Comparison of ENCODE assay signal across 22 cellular contexts in the genomic region with DNA sequence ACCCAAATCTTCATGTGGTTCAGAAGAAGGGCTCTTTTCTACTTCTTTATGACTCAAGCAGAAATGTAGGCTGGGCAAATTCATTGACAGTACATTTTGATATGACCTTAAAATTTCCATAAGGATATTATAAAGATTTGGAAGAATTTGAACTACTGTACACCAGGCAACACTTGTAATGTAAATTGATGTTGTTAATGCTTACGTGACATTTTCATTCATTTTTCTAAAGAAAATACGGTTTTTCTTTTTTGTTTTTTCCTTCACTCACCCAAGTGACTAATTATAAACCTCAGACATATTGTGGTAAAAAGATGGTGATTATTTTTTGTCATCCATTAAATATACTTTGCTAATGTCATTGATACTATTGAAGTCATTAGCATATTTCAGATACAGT. TPM values are rescaled to one million over a fixed set of nuclear protein-coding genes. Genes with fewer than 3 reads are reported as not detected.
A peak's percentile ranks its signal among the peaks of the same experiment; 100 is the strongest.
DNase-seq lines count a peak whose midpoint lies in the region; ATAC-seq, FAIRE-seq and TF ChIP-seq lines count a peak whose summit lies in the region.
"Had no signal": no experiment of that assay in that cellular context is flagged by ENCODE, and none has a peak within 500 bp of the region (broad histone marks: within the 10 kb centered on the region; RNA-seq: fewer than 3 reads in every experiment).

No MANE protein-coding gene starts in this region.

- peak overlapping the region in 1 of 2 experiments; percentile 57; a peak in 2 of 6 replicates for H3K27ac ChIP-seq in A549
- H3K27ac ChIP-seq in right cardiac atrium (ENCODE audit: low read length): no peak overlapping the region
- H3K27ac ChIP-seq: SJSA1 had no signal

- no peak for FAIRE-seq in A549 (lab: Jason Lieb, UNC)
- FAIRE-seq in H54 (lab: Jason Lieb, UNC): peak; percentile 57
- FAIRE-seq: H1 had no signal

- ATAC-seq in A549 (no peak), GM18873 (IDR thresholded peaks at IDR 0.05; ENCODE audit: low FRiP score, unreplicated experiment) (no peak), right cardiac atrium (no peak)
- no peak for ATAC-seq in activated T-helper 17 cell treated with anti-CD3 and anti-CD28 coated beads, Interleukin-2, amount 50 U/mL, for 72 hours (replicated peaks)
- ATAC-seq in stimulated activated naive B cell treated with anti-CD40 and anti-IgM and Interleukin-4, amounts not matched to agents 10 μg/mL and 1 μg/mL and 100 μg/mL, for 72 hours (replicated peaks): no peak
- ATAC-seq: HCT116, Right ventricle myocardium inferior had no signal

- no peaks in the 10 kb centered on the region for H3K27me3 Mint-ChIP-seq in activated T-helper 17 cell treated with anti-CD3 and anti-CD28 coated beads, Interleukin-2, amount 50 U/mL, for 72 hours
- no peaks in the 10 kb centered on the region for H3K27me3 Mint-ChIP-seq in stimulated activated naive B cell treated with anti-CD40 and anti-IgM and Interleukin-4, amounts not matched to agents 10 μg/mL and 1 μg/mL and 100 μg/mL, for 72 hours

- 88% methylated on average over 2 of the region's 2 CpGs for WGBS in A549 (ENCODE audit: missing lambda C conversion rate)
- WGBS in right cardiac atrium: 95% methylated on average over 2 of the region's 2 CpGs

- H3K9me3 Mint-ChIP-seq in activated T-helper 17 cell treated with anti-CD3 and anti-CD28 coated beads, Interleukin-2, amount 50 U/mL, for 72 hours: no peaks in the 10 kb centered on the region
- H3K9me3 Mint-ChIP-seq in stimulated activated naive B cell treated with anti-CD40 and anti-IgM and Interleukin-4, amounts not matched to agents 10 μg/mL and 1 μg/mL and 100 μg/mL, for 72 hours: no peaks in the 10 kb centered on the region

- no peaks in the 10 kb centered on the region for H3K27me3 ChIP-seq in right cardiac atrium (ENCODE audit: control insufficient read depth, insufficient read depth)
- H3K27me3 ChIP-seq: BE2C, SJSA1 had no signal

- no peak for TF ChIP-seq RAD21 in A549 (conservative IDR thresholded peaks at IDR 0.05 in 1 of 2, IDR thresholded peaks at IDR 0.05 in 1 of 2)

- no peak for DNase-seq in A549 (ENCODE audit: low read depth in 1 of 2, low spot score in 1 of 2)
- DNase-seq in H54 (ENCODE audit: insufficient read length, low spot score): no peak
- no peak for DNase-seq in stimulated activated naive B cell treated with anti-CD40 and anti-IgM and Interleukin-4, amounts not matched to agents 10 μg/mL and 1 μg/mL and 100 μg/mL, for 72 hours
- no peak for DNase-seq in stimulated activated CD4-positive, alpha-beta T cell treated with anti-CD3 and anti-CD28 coated beads, Interleukin-2, amount 100 ng/mL, for 24 hours
- DNase-seq in right cardiac atrium: no peak
- DNase-seq: BE2C, DMS153, DND-41, Kasumi-1, NCI-H1092 treated with DMSO at 0.1 percent for 48 hours, NCI-H1436, NCI-H187, NCI-H2171 treated with DMSO at 0.1 percent for 48 hours, NCI-H345, NCI-H524 treated with DMSO at 0.1 percent for 48 hours, NCI-H774 had no signal

- peak overlapping the region; percentile 80 for H3K27ac Mint-ChIP-seq in activated T-helper 17 cell treated with anti-CD3 and anti-CD28 coated beads, Interleukin-2, amount 50 U/mL, for 72 hours
- peak overlapping the region; percentile 25 for H3K27ac Mint-ChIP-seq in stimulated activated naive B cell treated with anti-CD40 and anti-IgM and Interleukin-4, amounts not matched to agents 10 μg/mL and 1 μg/mL and 100 μg/mL, for 72 hours

- TF ChIP-seq POLR2A in A549 (IDR thresholded peaks at IDR 0.05; ENCODE audit: low read length): no peak
- no peak for TF ChIP-seq POLR2A in H54 (IDR thresholded peaks at IDR 0.05; ENCODE audit: low read depth, low read length)

- POLR2A ChIA-PET in A549 (lab: Yijun Ruan, JAX): no interaction called here

- H3K4me1 ChIP-seq in A549 (peaks cover 79% of the 10 kb centered on the region), right cardiac atrium (ENCODE audit: control insufficient read depth, insufficient read depth, low read length) (peaks cover 4% of the 10 kb centered on the region)
- H3K4me1 ChIP-seq: BE2C had no signal

- no peak for TF ChIP-seq CTCF in A549 (IDR thresholded peaks at IDR 0.05)

- CTCF ChIA-PET in A549 (lab: Yijun Ruan, JAX): interaction anchor here (0.7 to 1.5 kb wide), 3 partner anchors 19 to 53 kb away, joined by 3 to 5 read pairs (median 3); no protein-coding TSS in a partner anchor

- H3K36me3 Mint-ChIP-seq in activated T-helper 17 cell treated with anti-CD3 and anti-CD28 coated beads, Interleukin-2, amount 50 U/mL, for 72 hours (ENCODE audit: low read depth): peaks cover 7% of the 10 kb centered on the region
- peaks cover 5 to 12% of the 10 kb centered on the region in 2 donors for H3K36me3 Mint-ChIP-seq in stimulated activated naive B cell treated with anti-CD40 and anti-IgM and Interleukin-4, amounts not matched to agents 10 μg/mL and 1 μg/mL and 100 μg/mL, for 72 hours

- peaks cover 39% of the 10 kb centered on the region for H3K4me1 Mint-ChIP-seq in activated T-helper 17 cell treated with anti-CD3 and anti-CD28 coated beads, Interleukin-2, amount 50 U/mL, for 72 hours
- H3K4me1 Mint-ChIP-seq in stimulated activated naive B cell treated with anti-CD40 and anti-IgM and Interleukin-4, amounts not matched to agents 10 μg/mL and 1 μg/mL and 100 μg/mL, for 72 hours: peaks cover 30 to 50% of the 10 kb centered on the region in 2 donors

- peak overlapping the region; percentile 84 for H3K4me2 ChIP-seq in A549

- TF ChIP-seq EP300 in A549 (IDR thresholded peaks at IDR 0.05): no peak

- H3K4me3 ChIP-seq in A549: no peak overlapping the region
- H3K4me3 ChIP-seq in right cardiac atrium (ENCODE audit: low read length): no peak overlapping the region
- H3K4me3 ChIP-seq: SJSA1 had no signal

- peak overlapping the region; percentile 54 for H3K4me3 Mint-ChIP-seq in activated T-helper 17 cell treated with anti-CD3 and anti-CD28 coated beads, Interleukin-2, amount 50 U/mL, for 72 hours
- peak overlapping the region in 1 of 2 donors; percentile 31 for H3K4me3 Mint-ChIP-seq in stimulated activated naive B cell treated with anti-CD40 and anti-IgM and Interleukin-4, amounts not matched to agents 10 μg/mL and 1 μg/mL and 100 μg/mL, for 72 hours

- intact Hi-C loops in right cardiac atrium (cut with DNase I): no loop called here

- H3K9me3 ChIP-seq in A549 (no peaks in the 10 kb centered on the region), right cardiac atrium (ENCODE audit: control insufficient read depth, low read length) (no peaks in the 10 kb centered on the region)
- H3K9me3 ChIP-seq: BE2C, SJSA1 had no signal

TF ChIP-seq in A549, 52 proteins besides CTCF, POLR2A, EP300 and RAD21:
- TF ChIP-seq FOXS1 (CRISPR knock-in tag; IDR thresholded peaks at IDR 0.05) (no peak), MAFK (IDR thresholded peaks at IDR 0.05; ENCODE audit: partially characterized antibody) (peak; percentile 80), CHD4 (IDR thresholded peaks at IDR 0.05; ENCODE audit: borderline replicate concordance) (no peak), NFE2L2 (conservative IDR thresholded peaks at IDR 0.05; ENCODE audit: low read length) (no peak), EHMT2 (IDR thresholded peaks at IDR 0.05; ENCODE audit: low read depth) (no peak)
- TF ChIP-seq, protein P1, sequence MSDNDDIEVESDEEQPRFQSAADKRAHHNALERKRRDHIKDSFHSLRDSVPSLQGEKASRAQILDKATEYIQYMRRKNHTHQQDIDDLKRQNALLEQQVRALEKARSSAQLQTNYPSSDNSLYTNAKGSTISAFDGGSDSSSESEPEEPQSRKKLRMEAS (IDR thresholded peaks at IDR 0.05): no peak
- TF ChIP-seq, protein P2, sequence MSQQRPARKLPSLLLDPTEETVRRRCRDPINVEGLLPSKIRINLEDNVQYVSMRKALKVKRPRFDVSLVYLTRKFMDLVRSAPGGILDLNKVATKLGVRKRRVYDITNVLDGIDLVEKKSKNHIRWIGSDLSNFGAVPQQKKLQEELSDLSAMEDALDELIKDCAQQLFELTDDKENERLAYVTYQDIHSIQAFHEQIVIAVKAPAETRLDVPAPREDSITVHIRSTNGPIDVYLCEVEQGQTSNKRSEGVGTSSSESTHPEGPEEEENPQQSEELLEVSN (IDR thresholded peaks at IDR 0.05; ENCODE audit: borderline replicate concordance, low read depth): no peak

RNA-seq across cellular contexts. Expression of a gene that starts 17.4 kb away (rescaled TPM):
- polyA plus RNA-seq in A549 (2011; rRNA removed): 51.4 and 56.6 TPM in 2 replicates
- 9.9 and 10.6 TPM in 2 replicates for polyA plus RNA-seq in A549 (2012; cell fraction: cytosol; rRNA removed)
- 3.7 and 4.8 TPM in 2 replicates for polyA plus RNA-seq in A549 (2012; cell fraction: nucleus; rRNA removed)
- 22.3 to 24.0 TPM (median 23.7 TPM) in 3 replicates for polyA plus RNA-seq in A549 (2017; fragmentation: RNase III; extraction: RNeasy Plus Mini Kit Qiagen cat#74134 plus additional on column Dnase treatment)
- polyA minus RNA-seq in A549 (2011; rRNA and poly(A)+ RNA removed): 17.2 and 21.3 TPM in 2 replicates
- 10 to 100 TPM; 32.3 to 49.8 TPM for total RNA-seq in activated T-helper 17 cell treated with anti-CD3 and anti-CD28 coated beads, Interleukin-2, amount 50 U/mL, for 72 hours
- 10 to 100 TPM; 12.4 to 16.3 (median 14.6) TPM for total RNA-seq in right cardiac atrium
- 9.4 TPM for polyA plus RNA-seq in right cardiac atrium
